ENCODE assay signal across 8 cellular contexts in the genomic region with DNA sequence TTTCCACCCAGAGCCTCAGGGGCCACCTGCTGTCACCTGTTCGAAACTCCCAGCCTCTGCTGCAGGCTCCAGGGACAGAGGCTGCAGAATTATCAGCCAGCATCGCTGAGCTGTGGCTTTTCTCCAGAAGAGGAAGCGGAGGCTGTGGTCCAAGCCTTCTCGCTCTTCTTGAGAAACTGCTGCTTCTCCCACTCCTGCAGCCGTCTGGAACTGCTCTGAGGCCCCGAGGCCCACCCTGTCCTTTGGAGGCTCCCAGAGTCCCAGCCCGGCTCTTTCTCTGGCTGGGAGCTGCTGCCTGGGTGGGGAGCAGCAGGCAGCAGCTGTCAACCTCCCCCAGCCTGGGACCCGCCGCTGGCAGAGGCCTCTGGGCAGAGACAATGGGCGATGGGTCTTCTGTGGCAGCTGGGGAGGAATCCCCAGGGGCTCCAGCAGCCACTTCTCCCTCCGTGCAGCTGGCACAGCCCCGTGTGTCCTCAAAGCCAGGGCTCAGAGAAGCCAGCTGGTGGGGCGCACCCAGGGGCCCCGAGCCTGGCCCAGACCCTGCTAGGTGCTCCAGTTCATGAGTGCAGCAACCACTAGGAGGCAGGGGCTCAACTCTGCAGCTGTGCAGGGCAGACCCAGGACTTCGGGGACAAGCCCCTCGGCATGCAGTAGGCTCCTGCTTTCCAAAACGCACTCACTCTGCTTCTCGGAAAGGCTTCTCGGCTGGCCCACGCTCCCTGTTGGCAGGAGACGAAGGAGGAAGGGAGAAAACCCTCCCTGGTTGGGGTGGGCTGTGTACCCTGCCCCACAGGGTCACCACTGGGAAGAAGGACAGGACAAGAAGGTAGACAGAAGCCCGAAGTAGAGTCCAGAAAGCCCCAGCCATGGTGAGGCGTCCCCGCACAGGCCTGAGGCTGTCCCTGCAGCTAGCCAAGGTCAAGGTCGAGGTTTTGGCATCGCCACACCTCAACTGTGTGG. TPM values are rescaled to one million over a fixed set of nuclear protein-coding genes. Genes with fewer than 3 reads are reported as not detected.
A peak's percentile ranks its signal among the peaks of the same experiment; 100 is the strongest.
DNase-seq lines count a peak whose midpoint lies in the region; ATAC-seq and TF ChIP-seq lines count a peak whose summit lies in the region.

No MANE protein-coding gene starts in this region.

- no peaks in the 10 kb centered on the region for H3K36me3 ChIP-seq in SK-N-SH (replicated peaks in 1 of 2; ENCODE audit: control insufficient read depth in 1 of 2, insufficient read depth in 2 of 2, low read length in 1 of 2)
- no peaks in the 10 kb centered on the region for H3K36me3 ChIP-seq in suprapubic skin

- ATAC-seq in foreskin keratinocyte = peak; percentile 11
- ATAC-seq in left lobe of liver = no peak

- CTCF ChIA-PET in SK-N-SH (lab: Yijun Ruan, JAX) = interaction anchor here (1.0 to 1.8 kb wide), 2 partner anchors 22 to 67 kb away, joined by 3 to 9 read pairs; no protein-coding TSS in a partner anchor

- DNase-seq in HL-60 (ENCODE audit: low read depth in 1 of 2, low spot score in 1 of 2) (peak in 1 of 2 experiments; percentile 92), SK-N-SH (peak; percentile 40), foreskin keratinocyte (no peak), suprapubic skin (ENCODE audit: low spot score in 2 of 2) (no peak), left lobe of liver (ENCODE audit: low spot score) (no peak), NCI-H2196 treated with DMSO at 0.1 percent for 48 hours (lab: John Stamatoyannopoulos, UW; ENCODE audit: unreplicated experiment) (no peak)

- WGBS in SK-N-SH (ENCODE audit: low lambda C conversion rate) = 77% methylated on average over 19 of the region's 26 CpGs
- 59% methylated on average over 10 of the region's 26 CpGs for WGBS in suprapubic skin

- no peaks in the 10 kb centered on the region for H3K79me2 ChIP-seq in SK-N-SH (ENCODE audit: insufficient read depth)

- H3K27me3 ChIP-seq in HL-60 (ENCODE audit: insufficient read depth, poor library complexity, severe bottlenecking) (no peaks in the 10 kb centered on the region), SK-N-SH (ENCODE audit: insufficient read depth) (no peaks in the 10 kb centered on the region), foreskin keratinocyte (peaks cover 2% of the 10 kb centered on the region), suprapubic skin (no peaks in the 10 kb centered on the region)

- TF ChIP-seq RAD21 in SK-N-SH (IDR thresholded peaks at IDR 0.05; ENCODE audit: low read length) = no peak

- no peaks in the 10 kb centered on the region for H3F3A ChIP-seq in SK-N-SH (replicated peaks; ENCODE audit: insufficient read depth)

- TF ChIP-seq CTCF in GM12873 (IDR thresholded peaks at IDR 0.05; ENCODE audit: insufficient read depth, low read depth, low read length, missing control alignments) (peak; percentile 65), HL-60 (IDR thresholded peaks at IDR 0.05; ENCODE audit: insufficient read depth, low read length) (peak; percentile 42), SK-N-SH (IDR thresholded peaks at IDR 0.05) (peak; percentile 18; the same call in 1 of the 2 replicates), foreskin keratinocyte (conservative IDR thresholded peaks at IDR 0.05) (peak; percentile 22), suprapubic skin (IDR thresholded peaks at IDR 0.05) (no peak)

- TF ChIP-seq EP300 in SK-N-SH (IDR thresholded peaks at IDR 0.05; ENCODE audit: borderline replicate concordance in 1 of 2, low read depth in 1 of 2, low read length in 1 of 2) = no peak
- no peak for TF ChIP-seq EP300 in suprapubic skin (IDR thresholded peaks at IDR 0.05)

- H3K4me3 ChIP-seq in HL-60 (replicated peaks; ENCODE audit: insufficient read depth, low read length) = no peak overlapping the region
- no peak overlapping the region for H3K4me3 ChIP-seq in SK-N-SH (ENCODE audit: low read depth in 2 of 2, low read length in 1 of 2)
- H3K4me3 ChIP-seq in suprapubic skin = no peak overlapping the region

- peak overlapping the region; percentile 79 for H3K27ac ChIP-seq in HL-60 (replicated peaks)
- H3K27ac ChIP-seq in SK-N-SH (ENCODE audit: low read depth in 2 of 2, low read length in 1 of 2) = no peak overlapping the region
- H3K27ac ChIP-seq in foreskin keratinocyte = no peak overlapping the region
- H3K27ac ChIP-seq in temporal lobe (ENCODE audit: low read depth, low read length) = peak overlapping the region; percentile 73
- no peak overlapping the region for H3K27ac ChIP-seq in suprapubic skin

- H3K9me3 ChIP-seq in SK-N-SH (no peaks in the 10 kb centered on the region), suprapubic skin (no peaks in the 10 kb centered on the region)

- H2AFZ ChIP-seq in SK-N-SH (ENCODE audit: low read depth) = no peak overlapping the region

- H3K4me1 ChIP-seq in SK-N-SH (ENCODE audit: control insufficient read depth in 1 of 2, insufficient read depth in 2 of 2, low read depth in 1 of 2, low read length in 1 of 2) (peaks cover 0 to 16% of the 10 kb centered on the region in 2 experiments; a peak in 1 of 4 replicates), foreskin keratinocyte (no peaks in the 10 kb centered on the region), suprapubic skin (peaks cover 20% of the 10 kb centered on the region)

- POLR2A ChIA-PET in SK-N-SH (lab: Yijun Ruan, JAX) = interaction anchor here (0.6 kb wide), 1 partner anchor 15 kb away, joined by 4 read pairs; no protein-coding TSS in a partner anchor

- TF ChIP-seq POLR2A in suprapubic skin (IDR thresholded peaks at IDR 0.05) = no peak

- H3K9me2 ChIP-seq in SK-N-SH = no peaks in the 10 kb centered on the region

- no peak overlapping the region for H3K4me2 ChIP-seq in SK-N-SH

- H3K9ac ChIP-seq in SK-N-SH = no peak overlapping the region

- H4K20me1 ChIP-seq in SK-N-SH (ENCODE audit: insufficient read depth) = no peaks in the 10 kb centered on the region

TF ChIP-seq in SK-N-SH, 30 proteins besides CTCF, POLR2A, EP300 and RAD21:
- TF ChIP-seq FOSL2 (IDR thresholded peaks at IDR 0.05; ENCODE audit: borderline replicate concordance, low read depth) = no peak
TF ChIP-seq in SK-N-SH: peak in this region for 0.

RNA-seq across cellular contexts. Expression of gene FURIN, which starts 49.9 kb away (rescaled TPM):
- polyA plus RNA-seq in SK-N-SH (2012; rRNA removed) = 33.5 and 40.8 TPM in 2 replicates
- 15.4 and 29.8 TPM in 2 replicates for polyA plus RNA-seq in SK-N-SH (2012; cell fraction: cytosol; rRNA removed)
- 25.5 and 28.9 TPM in 2 replicates for polyA plus RNA-seq in SK-N-SH (2012; cell fraction: nucleus; rRNA removed)
- total RNA-seq in foreskin keratinocyte = 62.7 and 78.9 TPM in 2 replicates
- 47.7 and 55.9 TPM in 2 replicates for polyA plus RNA-seq in foreskin keratinocyte
- total RNA-seq in temporal lobe = 14.8 TPM
- total RNA-seq in suprapubic skin = 100 to 1,000 TPM in 2 of 4 donors, 10 to 100 TPM in 2; 61.6 to 120 (median 100) TPM
- total RNA-seq in left lobe of liver = 281 TPM

Comparison
In these comparisons a context has a peak if more than half of its experiments do, and no peak if none do; other contexts are left out.
1. CTCF ChIP-seq: peak in GM12873 (single experiment), HL-60 (single experiment), SK-N-SH (single experiment) and foreskin keratinocyte (single experiment); none in suprapubic skin (0 of 2).
2. H3K27ac ChIP-seq: peak in HL-60 (single experiment) and temporal lobe (single experiment); none in SK-N-SH (0 of 2), foreskin keratinocyte (single experiment) and suprapubic skin (single experiment).